1 cellular context compared by ENCODE assay signal in the genomic region with DNA sequence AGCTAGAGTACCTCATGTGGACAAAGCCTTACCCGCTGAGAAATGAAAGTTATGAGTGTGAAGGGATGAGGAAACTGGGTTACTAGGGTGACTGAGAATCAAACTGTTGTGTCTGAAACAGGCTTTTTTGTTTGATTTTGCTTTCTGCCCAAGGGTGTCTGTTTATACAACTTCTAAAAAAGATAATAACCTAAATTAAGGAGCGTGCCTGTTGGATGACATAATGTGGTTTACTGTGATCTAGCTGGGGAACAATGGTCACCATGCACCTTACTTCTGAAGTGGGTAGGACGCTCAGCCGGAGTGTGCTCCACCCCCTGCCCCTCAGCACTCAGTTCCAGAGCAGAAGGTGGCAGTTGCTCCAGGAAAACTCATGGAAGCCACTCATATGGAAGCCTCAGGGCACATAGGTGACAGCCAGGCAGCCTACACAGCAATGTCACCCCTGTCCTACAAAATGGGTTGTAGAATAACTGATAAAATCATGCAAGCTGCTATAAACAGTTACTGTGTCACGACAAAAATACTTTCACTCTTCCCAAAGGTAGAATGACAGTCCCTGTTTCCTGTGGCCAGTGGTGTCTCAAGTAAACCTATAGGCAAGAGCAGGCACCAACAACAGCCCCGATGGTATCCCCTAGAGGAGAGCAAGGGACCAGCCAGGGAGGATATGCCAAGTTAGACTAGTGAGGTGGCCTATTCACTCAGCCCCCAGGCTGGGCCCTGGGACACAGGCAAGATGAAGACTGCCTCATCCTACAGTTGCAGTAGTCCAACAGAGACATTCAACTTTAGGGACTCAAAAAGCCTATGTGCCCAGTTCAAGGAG.
TF ChIP-seq lines count a peak whose summit lies in the region.

No MANE protein-coding gene starts in this region.

TF ChIP-seq in GM12878, 131 proteins besides CTCF, POLR2A, EP300 and RAD21:
- no peak for TF ChIP-seq ZNF24 (IDR thresholded peaks at IDR 0.05)
- TF ChIP-seq MYC (IDR thresholded peaks at IDR 0.05; ENCODE audit: insufficient read depth, insufficient read length, insufficient replicate concordance, low read length, severe bottlenecking), result no peak
- no peak for TF ChIP-seq ZBTB40 (IDR thresholded peaks at IDR 0.05; ENCODE audit: borderline replicate concordance)
- no peak for TF ChIP-seq DPF2 (IDR thresholded peaks at IDR 0.05)
- TF ChIP-seq, protein P1, sequence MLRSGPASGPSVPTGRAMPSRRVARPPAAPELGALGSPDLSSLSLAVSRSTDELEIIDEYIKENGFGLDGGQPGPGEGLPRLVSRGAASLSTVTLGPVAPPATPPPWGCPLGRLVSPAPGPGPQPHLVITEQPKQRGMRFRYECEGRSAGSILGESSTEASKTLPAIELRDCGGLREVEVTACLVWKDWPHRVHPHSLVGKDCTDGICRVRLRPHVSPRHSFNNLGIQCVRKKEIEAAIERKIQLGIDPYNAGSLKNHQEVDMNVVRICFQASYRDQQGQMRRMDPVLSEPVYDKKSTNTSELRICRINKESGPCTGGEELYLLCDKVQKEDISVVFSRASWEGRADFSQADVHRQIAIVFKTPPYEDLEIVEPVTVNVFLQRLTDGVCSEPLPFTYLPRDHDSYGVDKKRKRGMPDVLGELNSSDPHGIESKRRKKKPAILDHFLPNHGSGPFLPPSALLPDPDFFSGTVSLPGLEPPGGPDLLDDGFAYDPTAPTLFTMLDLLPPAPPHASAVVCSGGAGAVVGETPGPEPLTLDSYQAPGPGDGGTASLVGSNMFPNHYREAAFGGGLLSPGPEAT (IDR thresholded peaks at IDR 0.05; ENCODE audit: low read depth), result no peak
